In the genomic region with DNA sequence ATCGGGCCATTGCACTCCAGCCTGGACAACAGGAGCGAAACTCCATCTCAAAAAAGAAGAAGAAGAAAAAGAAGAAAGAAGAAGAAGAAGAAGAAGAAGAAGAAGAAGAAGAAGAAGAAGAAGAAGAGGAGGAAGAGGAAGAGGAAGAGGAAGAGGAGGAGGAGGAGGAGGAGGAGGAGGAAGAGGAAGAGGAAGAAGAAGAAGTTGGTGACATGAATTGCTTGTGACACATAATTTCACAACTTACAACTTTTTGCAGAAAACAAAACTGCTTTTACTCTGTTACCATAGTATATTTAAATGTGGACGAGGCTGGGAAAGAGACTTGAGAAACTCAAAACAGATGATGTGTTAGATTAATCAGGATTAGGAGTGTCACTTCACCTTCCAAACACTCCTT, we compare ENCODE assay signal across 10 cellular contexts. TPM values are rescaled to one million over a fixed set of nuclear protein-coding genes. Genes with fewer than 3 reads are reported as not detected.
"Had no signal": no experiment of that assay in that cellular context is flagged by ENCODE, and none has a peak within 500 bp of the region (broad histone marks: within the 10 kb centered on the region; RNA-seq: fewer than 3 reads in every experiment).

No MANE protein-coding gene starts in this region.

RNA-seq across cellular contexts. Expression of gene SLC6A4, which starts 5.5 kb away (rescaled TPM):
- total RNA-seq: activated B cell treated with CpG ODN at 0.5 μM for 24 hours; activated CD4-positive, alpha-beta memory T cell treated with anti-CD3 and anti-CD28 coated beads for 36 hours; activated naive CD4-positive, alpha-beta T cell treated with anti-CD3 and anti-CD28 coated beads for 36 hours; activated naive CD4-positive, alpha-beta T cell treated with anti-CD3 and anti-CD28 coated beads, Interleukin-2, amount 50 U/mL, for 72 hours; activated T-cell treated with anti-CD3 and anti-CD28 coated beads, Interleukin-2, amount 50 U/mL, for 4 hours; activated T-helper 1 cell treated with anti-CD3 and anti-CD28 coated beads, Interleukin-12 subunit alpha, Interleukin-12 subunit beta, Interleukin-2, Interleukin-4 antibody, amounts not matched to agents 30 ng/mL and 10 ng/mL and 1 ng/mL, durations not matched to agents 14 hours and 24 hours and 36 hours; astrocyte; LHCN-M2; NCI-H460; PC-9 had no signal
